ENCODE assay signal across 1 cellular context in the genomic region with DNA sequence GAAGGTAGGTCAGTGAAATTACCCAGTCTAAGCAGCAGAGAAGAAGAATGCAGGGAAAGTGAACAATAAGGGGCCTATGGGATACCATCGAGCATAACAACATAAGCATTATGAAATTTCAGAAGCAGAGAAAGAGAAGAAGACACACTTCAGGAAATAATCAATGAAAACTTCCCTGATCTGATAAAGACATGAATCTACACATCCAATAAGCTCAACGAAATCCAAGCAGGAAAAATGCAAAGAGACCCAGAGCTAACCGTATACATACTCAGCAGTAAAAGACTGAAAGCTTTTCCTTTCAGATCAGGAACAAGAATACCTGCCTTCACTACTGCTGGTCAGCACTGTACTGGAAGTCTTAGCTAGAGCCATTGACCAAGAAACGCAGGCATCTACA.
TF ChIP-seq lines count a peak whose summit lies in the region.

No MANE protein-coding gene starts in this region.

TF ChIP-seq in K562, 482 proteins besides CTCF, POLR2A, EP300 and RAD21 (continued from another document):
- TF ChIP-seq, protein P1, sequence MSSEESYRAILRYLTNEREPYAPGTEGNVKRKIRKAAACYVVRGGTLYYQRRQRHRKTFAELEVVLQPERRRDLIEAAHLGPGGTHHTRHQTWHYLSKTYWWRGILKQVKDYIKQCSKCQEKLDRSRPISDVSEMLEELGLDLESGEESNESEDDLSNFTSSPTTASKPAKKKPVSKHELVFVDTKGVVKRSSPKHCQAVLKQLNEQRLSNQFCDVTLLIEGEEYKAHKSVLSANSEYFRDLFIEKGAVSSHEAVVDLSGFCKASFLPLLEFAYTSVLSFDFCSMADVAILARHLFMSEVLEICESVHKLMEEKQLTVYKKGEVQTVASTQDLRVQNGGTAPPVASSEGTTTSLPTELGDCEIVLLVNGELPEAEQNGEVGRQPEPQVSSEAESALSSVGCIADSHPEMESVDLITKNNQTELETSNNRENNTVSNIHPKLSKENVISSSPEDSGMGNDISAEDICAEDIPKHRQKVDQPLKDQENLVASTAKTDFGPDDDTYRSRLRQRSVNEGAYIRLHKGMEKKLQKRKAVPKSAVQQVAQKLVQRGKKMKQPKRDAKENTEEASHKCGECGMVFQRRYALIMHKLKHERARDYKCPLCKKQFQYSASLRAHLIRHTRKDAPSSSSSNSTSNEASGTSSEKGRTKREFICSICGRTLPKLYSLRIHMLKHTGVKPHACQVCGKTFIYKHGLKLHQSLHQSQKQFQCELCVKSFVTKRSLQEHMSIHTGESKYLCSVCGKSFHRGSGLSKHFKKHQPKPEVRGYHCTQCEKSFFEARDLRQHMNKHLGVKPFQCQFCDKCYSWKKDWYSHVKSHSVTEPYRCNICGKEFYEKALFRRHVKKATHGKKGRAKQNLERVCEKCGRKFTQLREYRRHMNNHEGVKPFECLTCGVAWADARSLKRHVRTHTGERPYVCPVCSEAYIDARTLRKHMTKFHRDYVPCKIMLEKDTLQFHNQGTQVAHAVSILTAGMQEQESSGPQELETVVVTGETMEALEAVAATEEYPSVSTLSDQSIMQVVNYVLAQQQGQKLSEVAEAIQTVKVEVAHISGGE (CRISPR knock-in tag; IDR thresholded peaks at IDR 0.05): no peak
- no peak for TF ChIP-seq STAT5A (IDR thresholded peaks at IDR 0.05; ENCODE audit: borderline replicate concordance, low read length)
